In the genomic region with DNA sequence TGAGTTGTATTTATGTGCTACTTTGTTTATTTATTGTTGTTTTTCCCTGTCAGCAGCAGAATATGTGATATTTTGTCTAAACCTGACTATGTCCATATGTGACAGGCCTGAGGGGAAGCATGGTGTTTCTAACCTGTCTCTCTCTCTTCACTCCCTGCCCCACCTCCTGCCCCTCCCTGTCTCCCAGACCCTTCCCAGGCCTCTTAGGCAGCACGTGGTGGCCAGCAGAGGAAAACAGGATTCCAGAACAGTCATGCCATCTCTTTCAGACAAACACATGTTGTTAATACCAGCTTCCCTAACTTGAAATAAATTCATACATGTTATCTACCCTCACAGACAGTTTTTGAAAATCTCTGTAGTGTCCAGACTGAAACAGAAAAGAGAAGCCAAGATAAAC, we compare ENCODE assay signal across 1 cellular context.
TF ChIP-seq lines count a peak whose summit lies in the region.

No MANE protein-coding gene starts in this region.

TF ChIP-seq in SK-N-SH, 30 proteins besides CTCF, POLR2A, EP300 and RAD21 (continued from another document):
- TF ChIP-seq, protein P1, sequence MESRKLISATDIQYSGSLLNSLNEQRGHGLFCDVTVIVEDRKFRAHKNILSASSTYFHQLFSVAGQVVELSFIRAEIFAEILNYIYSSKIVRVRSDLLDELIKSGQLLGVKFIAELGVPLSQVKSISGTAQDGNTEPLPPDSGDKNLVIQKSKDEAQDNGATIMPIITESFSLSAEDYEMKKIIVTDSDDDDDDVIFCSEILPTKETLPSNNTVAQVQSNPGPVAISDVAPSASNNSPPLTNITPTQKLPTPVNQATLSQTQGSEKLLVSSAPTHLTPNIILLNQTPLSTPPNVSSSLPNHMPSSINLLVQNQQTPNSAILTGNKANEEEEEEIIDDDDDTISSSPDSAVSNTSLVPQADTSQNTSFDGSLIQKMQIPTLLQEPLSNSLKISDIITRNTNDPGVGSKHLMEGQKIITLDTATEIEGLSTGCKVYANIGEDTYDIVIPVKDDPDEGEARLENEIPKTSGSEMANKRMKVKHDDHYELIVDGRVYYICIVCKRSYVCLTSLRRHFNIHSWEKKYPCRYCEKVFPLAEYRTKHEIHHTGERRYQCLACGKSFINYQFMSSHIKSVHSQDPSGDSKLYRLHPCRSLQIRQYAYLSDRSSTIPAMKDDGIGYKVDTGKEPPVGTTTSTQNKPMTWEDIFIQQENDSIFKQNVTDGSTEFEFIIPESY (IDR thresholded peaks at IDR 0.05; ENCODE audit: borderline replicate concordance, low read depth), result no peak
